8 cellular contexts compared by ENCODE assay signal in genomic region chr2:151827564-151828142, GRCh38. TPM values are rescaled to one million over a fixed set of nuclear protein-coding genes. Genes with fewer than 3 reads are reported as not detected.
A peak's percentile ranks its signal among the peaks of the same experiment; 100 is the strongest.
DNase-seq lines count a peak whose midpoint lies in the region; ATAC-seq, FAIRE-seq and TF ChIP-seq lines count a peak whose summit lies in the region.

No MANE protein-coding gene starts in this region.

- H3K4me1 ChIP-seq in A549 (peaks cover 26% of the 10 kb centered on the region; the same call in 2 of the 3 replicates), SJSA1 (replicated peaks) (peaks cover 10% of the 10 kb centered on the region), breast epithelium (peaks cover 0 to 13% of the 10 kb centered on the region in 2 donors), keratinocyte (ENCODE audit: control insufficient read depth, extremely low read depth, insufficient read depth, low read length) (peaks cover 25% of the 10 kb centered on the region)

- H3K36me3 ChIP-seq in SJSA1 (peaks cover 7% of the 10 kb centered on the region), breast epithelium (no peaks in the 10 kb centered on the region), keratinocyte (ENCODE audit: control insufficient read depth in 2 of 2, extremely low read depth in 1 of 2, insufficient read depth in 2 of 2, low read length in 2 of 2) (no peaks in the 10 kb centered on the region)

- FAIRE-seq in A549 (lab: Jason Lieb, UNC), result no peak
- FAIRE-seq in keratinocyte (lab: Jason Lieb, UNC), result no peak

- H3K9me3 ChIP-seq in A549, result no peaks in the 10 kb centered on the region
- no peaks in the 10 kb centered on the region for H3K9me3 ChIP-seq in SJSA1 (replicated peaks)
- no peaks in the 10 kb centered on the region for H3K9me3 ChIP-seq in breast epithelium
- H3K9me3 ChIP-seq in keratinocyte (ENCODE audit: control insufficient read depth, low read depth, low read length), result no peaks in the 10 kb centered on the region

- no peaks in the 10 kb centered on the region for H3K9me1 ChIP-seq in keratinocyte (ENCODE audit: control insufficient read depth, extremely low read depth, insufficient read depth, low read length)

- H2AFZ ChIP-seq in keratinocyte (ENCODE audit: control insufficient read depth, low read length), result peak overlapping the region; percentile 82

- CTCF ChIA-PET in A549 (lab: Yijun Ruan, JAX), result interaction anchor here (0.8 to 1.4 kb wide), 3 partner anchors 19 to 391 kb away, joined by 3 read pairs; no protein-coding TSS in a partner anchor

- H3K27ac ChIP-seq in A549 (peak overlapping the region; percentile 88 to 98), SJSA1 (peak overlapping the region; percentile 64), breast epithelium (peak overlapping the region; percentile 89), keratinocyte (ENCODE audit: control insufficient read depth, insufficient read depth, low read length) (peak overlapping the region; percentile 80)

- TF ChIP-seq RAD21 in A549 (conservative IDR thresholded peaks at IDR 0.05 in 1 of 2, IDR thresholded peaks at IDR 0.05 in 1 of 2), result no peak

- peak overlapping the region; percentile 74 for H3K4me2 ChIP-seq in A549
- H3K4me2 ChIP-seq in keratinocyte (ENCODE audit: control insufficient read depth, extremely low read depth, insufficient read depth, low read depth, low read length), result peak overlapping the region; percentile 91

- H4K20me1 ChIP-seq in keratinocyte (ENCODE audit: control insufficient read depth, extremely low read depth, insufficient read depth, low read length), result peaks cover 6% of the 10 kb centered on the region

- H3K4me3 ChIP-seq in A549 (peak overlapping the region; percentile 68), SJSA1 (peak overlapping the region; percentile 83), breast epithelium (peak overlapping the region; percentile 91 to 95 (median 92)), keratinocyte (ENCODE audit: control insufficient read depth in 2 of 3, extremely low read depth in 1 of 3, insufficient read depth in 2 of 3, low read depth in 1 of 3, low read length in 3 of 3) (peak overlapping the region; percentile 81 to 100 (median 97))

- under 1% methylated on average over 33 of the region's 38 CpGs for whole genome bisulfite sequencing in A549 (ENCODE audit: missing lambda C conversion rate)

- TF ChIP-seq CTCF in A549 (IDR thresholded peaks at IDR 0.05) (no peak), breast epithelium (IDR thresholded peaks at IDR 0.05) (no peak), keratinocyte (optimal IDR thresholded peaks at IDR 0.05 in 1 of 3, IDR thresholded peaks at IDR 0.05 in 1 of 3, conservative IDR thresholded peaks at IDR 0.05 in 1 of 3; ENCODE audit: extremely low read depth in 1 of 3, insufficient read depth in 2 of 3, low read length in 3 of 3) (no peak)

- H3K27me3 ChIP-seq in SJSA1 (replicated peaks), result no peaks in the 10 kb centered on the region
- H3K27me3 ChIP-seq in breast epithelium, result no peaks in the 10 kb centered on the region
- H3K27me3 ChIP-seq in keratinocyte (ENCODE audit: control insufficient read depth, extremely low read depth, insufficient read depth, low read length), result no peaks in the 10 kb centered on the region

- TF ChIP-seq POLR2A in A549 (IDR thresholded peaks at IDR 0.05; ENCODE audit: low read length), result no peak
- TF ChIP-seq POLR2A in breast epithelium (IDR thresholded peaks at IDR 0.05), result no peak

- no peak for TF ChIP-seq EP300 in A549 (IDR thresholded peaks at IDR 0.05)

- intact Hi-C loops in breast epithelium (cut with DNase I; ENCODE audit: low total_unique reads), result no loop called here

- dilution Hi-C loops in keratinocyte (cut with MboI; ENCODE audit: extremely low pct_ligation_motif_present, low sequenced_read_pairs), result no loop called here

- H3K9ac ChIP-seq in keratinocyte (ENCODE audit: control insufficient read depth, extremely low read depth, insufficient read depth, low read length), result peak overlapping the region; percentile 92

- peak; percentile 48 to 53; a peak in 5 of 6 replicates for ATAC-seq in A549
- ATAC-seq in GM18499 (IDR thresholded peaks at IDR 0.05; ENCODE audit: insufficient read depth, unreplicated experiment), result peak; percentile 3
- peak; percentile 8 for ATAC-seq in HG02970 (IDR thresholded peaks at IDR 0.05; ENCODE audit: low FRiP score, unreplicated experiment)

- DNase-seq in A549 (ENCODE audit: low read depth in 1 of 2, low spot score in 1 of 2) (peak; percentile 15 to 17), SJSA1 (ENCODE audit: low read depth in 1 of 2, low spot score in 2 of 2) (peak in 1 of 2 experiments; percentile 45), breast epithelium (ENCODE audit: low spot score in 2 of 2) (peak in 1 of 2 donors; percentile 19), keratinocyte (ENCODE audit: low read depth, low spot score) (no peak), foreskin melanocyte (no peak)
- DNase-seq in stimulated activated CD4-positive, alpha-beta T cell treated with anti-CD3 and anti-CD28 coated beads, TNF-alpha, amount 100 ng/mL, for 4 hours (ENCODE audit: low read depth in 3 of 3), result peak in 2 of 3 experiments; percentile 4 to 9

- peaks cover 54% of the 10 kb centered on the region for H3K79me2 ChIP-seq in keratinocyte (ENCODE audit: control insufficient read depth, insufficient read depth, low read length)

- POLR2A ChIA-PET in A549 (lab: Yijun Ruan, JAX), result interaction anchor here (0.5 to 1.9 kb wide), 20 partner anchors 9 to 899 kb away, joined by 3 to 14 read pairs (median 3); no protein-coding TSS in a partner anchor

TF ChIP-seq in A549, 52 proteins besides CTCF, POLR2A, EP300 and RAD21:
- peak; percentile 65; the same call in 1 of the 2 replicates for TF ChIP-seq HDAC2 (IDR thresholded peaks at IDR 0.05)
- peak; percentile 95 for TF ChIP-seq KDM1A (IDR thresholded peaks at IDR 0.05; ENCODE audit: low read depth)
- no peak for TF ChIP-seq RCOR1 (IDR thresholded peaks at IDR 0.05; ENCODE audit: low read depth, low read length)
- peak; percentile 74; the same call in 1 of the 2 replicates for TF ChIP-seq CHD4 (IDR thresholded peaks at IDR 0.05; ENCODE audit: borderline replicate concordance)

RNA-seq across cellular contexts. Expression of gene ARL5A, which starts 0.6 kb away (rescaled TPM):
- polyA plus RNA-seq in A549 (2011; rRNA removed) (28.4 and 50.3 TPM in 2 replicates), A549 (2017; fragmentation: RNase III; extraction: RNeasy Plus Mini Kit Qiagen cat#74134 plus additional on column Dnase treatment) (29.5 to 32.6 TPM (median 30.5 TPM) in 3 replicates), keratinocyte (18.8 to 25.5 TPM (median 21.5 TPM) in 3 replicates)
- 12.5 and 13.3 TPM in 2 replicates for polyA plus RNA-seq in A549 (2012; cell fraction: cytosol; rRNA removed)
- 2.6 and 5.0 TPM in 2 replicates for polyA plus RNA-seq in A549 (2012; cell fraction: nucleus; rRNA removed)
- polyA minus RNA-seq in A549 (2011; rRNA and poly(A)+ RNA removed), result 17.8 and 22.9 TPM in 2 replicates
- 68.9 and 83.5 TPM in 2 replicates for total RNA-seq in SJSA1 (2014; rRNA removed; shearing (Covaris generic))
- 10 to 100 TPM; 43.2 to 63.1 (median 45.6) TPM for total RNA-seq in breast epithelium
- 135 TPM for polyA plus RNA-seq in keratinocyte (2011; ENCODE audit: low read depth)
- polyA plus RNA-seq in keratinocyte (2011; cell fraction: cytosol; rRNA removed), result 23.0 and 40.7 TPM in 2 replicates
- polyA plus RNA-seq in keratinocyte (2011; cell fraction: nucleus; rRNA removed), result 17.0 and 18.6 TPM in 2 replicates
- 25.9 and 58.0 TPM in 2 replicates for polyA plus RNA-seq in keratinocyte (2012; ENCODE audit: low replicate concordance)
- polyA minus RNA-seq in keratinocyte, result 3.3 to 52.6 TPM (median 24.6 TPM) in 3 replicates
- 11.9 TPM for polyA minus RNA-seq in keratinocyte (2011; cell fraction: cytosol; rRNA and poly(A)+ RNA removed)
- 13.2 and 35.1 TPM in 2 replicates for polyA minus RNA-seq in keratinocyte (2011; cell fraction: nucleus; rRNA and poly(A)+ RNA removed)

Comparison
In these comparisons a context has a peak if more than half of its experiments do, and no peak if none do; other contexts are left out.
1. DNase-seq: peak in A549 (2 of 2) and stimulated activated CD4-positive, alpha-beta T cell treated with anti-CD3 and anti-CD28 coated beads, TNF-alpha, amount 100 ng/mL, for 4 hours (2 of 3); none in keratinocyte (single experiment) and foreskin melanocyte (single experiment).
2. Peak in every context shown above with its lines, with median percentiles within 50 percentile points of each other: ATAC-seq, H3K27ac ChIP-seq and H3K4me3 ChIP-seq.